1 cellular context compared by ENCODE assay signal in genomic region chr7:17952387-17952786, GRCh38.
TF ChIP-seq lines count a peak whose summit lies in the region.

No MANE protein-coding gene starts in this region.

TF ChIP-seq in SK-N-SH treated with all-trans-retinoic acid at 6 μM for 48 hours, 23 proteins besides CTCF, POLR2A, EP300 and RAD21 (continued from another document):
- TF ChIP-seq PATZ1 (CRISPR knock-in tag; IDR thresholded peaks at IDR 0.05; ENCODE audit: borderline replicate concordance) (no peak), ZC3H10 (CRISPR knock-in tag; IDR thresholded peaks at IDR 0.05) (no peak)
